12 cellular contexts compared by ENCODE assay signal in genomic region chr2:108965540-108966299, GRCh38. TPM values are rescaled to one million over a fixed set of nuclear protein-coding genes. Genes with fewer than 3 reads are reported as not detected.
DNase-seq lines count a peak whose midpoint lies in the region; ATAC-seq and TF ChIP-seq lines count a peak whose summit lies in the region.
"Had no signal": no experiment of that assay in that cellular context is flagged by ENCODE, and none has a peak within 500 bp of the region (broad histone marks: within the 10 kb centered on the region; RNA-seq: fewer than 3 reads in every experiment).

No MANE protein-coding gene starts in this region.

- CTCF ChIA-PET in HEK293 (lab: Yijun Ruan, JAX), result interaction anchor here (0.6 kb wide), 1 partner anchor 19 kb away, joined by 7 read pairs; no protein-coding TSS in a partner anchor

- H3K36me3 Mint-ChIP-seq in T-helper 17 cell (ENCODE audit: low read depth), result peaks cover 2% of the 10 kb centered on the region
- H3K36me3 Mint-ChIP-seq in activated naive CD8-positive, alpha-beta T cell treated with anti-CD3 and anti-CD28 coated beads, Interleukin-2, amount 10 ng/mL, durations not matched to agents 7 days and 5 days, result no peaks in the 10 kb centered on the region

- H3K27ac ChIP-seq in HEK293 (ENCODE audit: extremely low read depth, low read depth, low read length) (no peak overlapping the region), uterus (no peak overlapping the region)
- H3K27ac ChIP-seq: vagina had no signal

- peak; percentile 79 for ATAC-seq in T-helper 17 cell
- peak; percentile 83 for ATAC-seq in activated naive CD8-positive, alpha-beta T cell treated with anti-CD3 and anti-CD28 coated beads, Interleukin-2, amount 10 ng/mL, durations not matched to agents 7 days and 5 days (ENCODE audit: low read depth)

- DNase-seq in T-helper 17 cell, result no peak
- no peak for DNase-seq in activated naive CD8-positive, alpha-beta T cell treated with anti-CD3 and anti-CD28 coated beads, Interleukin-2, amount 10 ng/mL, durations not matched to agents 7 days and 5 days
- DNase-seq in stimulated activated CD4-positive, alpha-beta T cell treated with anti-CD3 and anti-CD28 coated beads, Interleukin-4, amount 100 ng/mL, for 1 hour, result peak; percentile 13
- no peak for DNase-seq in AG08396 (ENCODE audit: low spot score)
- no peak for DNase-seq in uterus
- DNase-seq in CD1c-positive myeloid dendritic cell (ENCODE audit: extremely low spot score), result no peak
- DNase-seq: GDM1, NCI-H2107, SHP77 treated with DMSO at 0.1 percent for 48 hours had no signal

- H3K4me1 ChIP-seq in HEK293 (ENCODE audit: control insufficient read depth, insufficient read depth, low read length) (peaks cover 11% of the 10 kb centered on the region), uterus (no peaks in the 10 kb centered on the region)
- H3K4me1 ChIP-seq: vagina had no signal

- TF ChIP-seq POLR2A in uterus (IDR thresholded peaks at IDR 0.05), result no peak

- POLR2A ChIA-PET in HEK293 (lab: Yijun Ruan, JAX), result interaction anchor here (0.7 kb wide), 1 partner anchor 14 kb away, joined by 3 read pairs; no protein-coding TSS in a partner anchor
- POLR2A ChIA-PET in activated naive CD8-positive, alpha-beta T cell treated with anti-CD3 and anti-CD28 coated beads, Interleukin-2, amount 10 ng/mL, durations not matched to agents 7 days and 5 days (lab: Charles Lee), result no interaction called here

- H3K27me3 ChIP-seq in uterus, result no peaks in the 10 kb centered on the region
- H3K27me3 ChIP-seq: vagina had no signal

- H3K4me3 ChIP-seq in HEK293 (ENCODE audit: low read depth, low read length) (no peak overlapping the region), uterus (no peak overlapping the region)
- H3K4me3 ChIP-seq: vagina had no signal

- H3K4me1 Mint-ChIP-seq in T-helper 17 cell, result peaks cover 36% of the 10 kb centered on the region
- H3K4me1 Mint-ChIP-seq in activated naive CD8-positive, alpha-beta T cell treated with anti-CD3 and anti-CD28 coated beads, Interleukin-2, amount 10 ng/mL, durations not matched to agents 7 days and 5 days, result peaks cover 26% of the 10 kb centered on the region

- H3K9me3 ChIP-seq in HEK293 (ENCODE audit: control insufficient read depth, insufficient read depth, low read depth, low read length) (no peaks in the 10 kb centered on the region), T-helper 17 cell (ENCODE audit: control insufficient read depth, low read length, poor library complexity, severe bottlenecking) (no peaks in the 10 kb centered on the region), uterus (no peaks in the 10 kb centered on the region)
- H3K9me3 ChIP-seq: vagina had no signal

- peaks cover 7% of the 10 kb centered on the region for H3K27me3 Mint-ChIP-seq in T-helper 17 cell
- H3K27me3 Mint-ChIP-seq in activated naive CD8-positive, alpha-beta T cell treated with anti-CD3 and anti-CD28 coated beads, Interleukin-2, amount 10 ng/mL, durations not matched to agents 7 days and 5 days, result no peaks in the 10 kb centered on the region

- H3K9me3 Mint-ChIP-seq in activated naive CD8-positive, alpha-beta T cell treated with anti-CD3 and anti-CD28 coated beads, Interleukin-2, amount 10 ng/mL, durations not matched to agents 7 days and 5 days, result no peaks in the 10 kb centered on the region

- H3K27ac Mint-ChIP-seq in T-helper 17 cell, result peak overlapping the region; percentile 37
- H3K27ac Mint-ChIP-seq in activated naive CD8-positive, alpha-beta T cell treated with anti-CD3 and anti-CD28 coated beads, Interleukin-2, amount 10 ng/mL, durations not matched to agents 7 days and 5 days, result no peak overlapping the region

- H3K4me3 Mint-ChIP-seq in T-helper 17 cell, result peak overlapping the region; percentile 68
- H3K4me3 Mint-ChIP-seq in activated naive CD8-positive, alpha-beta T cell treated with anti-CD3 and anti-CD28 coated beads, Interleukin-2, amount 10 ng/mL, durations not matched to agents 7 days and 5 days, result peak overlapping the region; percentile 37

- intact Hi-C loops in uterus (cut with DNase I; ENCODE audit: low total_unique reads), result no loop called here

- H3K36me3 ChIP-seq in HEK293 (ENCODE audit: control insufficient read depth in 2 of 2, insufficient read depth in 1 of 2, low read length in 2 of 2) (no peaks in the 10 kb centered on the region), uterus (no peaks in the 10 kb centered on the region)
- H3K36me3 ChIP-seq: vagina had no signal

- TF ChIP-seq CTCF in HEK293 (tag by site-specific recombination; IDR thresholded peaks at IDR 0.05), result no peak
- no peak for TF ChIP-seq CTCF in uterus (IDR thresholded peaks at IDR 0.05)

TF ChIP-seq in HEK293, 187 proteins besides CTCF, POLR2A, EP300 and RAD21:
- TF ChIP-seq IKZF3 (tag by site-specific recombination; IDR thresholded peaks at IDR 0.05), result peak; percentile 51; the same call in 1 of the 2 replicates
- TF ChIP-seq TCF7L2 (IDR thresholded peaks at IDR 0.05; ENCODE audit: borderline replicate concordance, low read depth, low read length), result peak; percentile 85
- TF ChIP-seq OSR2 (tag by site-specific recombination; IDR thresholded peaks at IDR 0.05), result peak; percentile 70
- peak; percentile 51 for TF ChIP-seq ZNF398 (tag by site-specific recombination; IDR thresholded peaks at IDR 0.05)
- TF ChIP-seq ZBTB7A (tag by site-specific recombination; IDR thresholded peaks at IDR 0.05; ENCODE audit: low read depth), result no peak
- TF ChIP-seq ZNF292 (tag by site-specific recombination; IDR thresholded peaks at IDR 0.05; ENCODE audit: borderline replicate concordance, low read depth), result no peak
- 0 out of 2 replicates have a peak, but pooled peaks have one; percentile 28 for TF ChIP-seq SP7 (tag by site-specific recombination; IDR thresholded peaks at IDR 0.05)
- TF ChIP-seq ZNF843 (tag by site-specific recombination; IDR thresholded peaks at IDR 0.05), result peak; percentile 54
- TF ChIP-seq PRDM6 (tag by site-specific recombination; IDR thresholded peaks at IDR 0.05), result peak; percentile 71
- TF ChIP-seq ZNF561 (tag by site-specific recombination; IDR thresholded peaks at IDR 0.05; ENCODE audit: borderline replicate concordance), result 0 out of 2 replicates have a peak, but pooled peaks have one; percentile 39
- TF ChIP-seq ZNF19 (tag by site-specific recombination; IDR thresholded peaks at IDR 0.05; ENCODE audit: low read depth), result no peak
- TF ChIP-seq ZNF677 (tag by site-specific recombination; IDR thresholded peaks at IDR 0.05), result no peak
- no peak for TF ChIP-seq ZNF624 (tag by site-specific recombination; IDR thresholded peaks at IDR 0.05)
- TF ChIP-seq FEZF1 (tag by site-specific recombination; IDR thresholded peaks at IDR 0.05), result peak; percentile 49

RNA-seq across cellular contexts. Expression of gene EDAR, which starts 23.3 kb away (rescaled TPM):
- total RNA-seq in T-helper 17 cell (1 to 10 TPM in 1 of 2 donors, under 1 TPM in 1; 0.37 to 1.3 TPM), uterus (under 1 TPM in 1 of 4 donors, not detected in 3; 0.62 TPM)
- total RNA-seq in activated naive CD8-positive, alpha-beta T cell treated with anti-CD3 and anti-CD28 coated beads, Interleukin-2, amount 10 ng/mL, durations not matched to agents 7 days and 5 days, result under 1 TPM; 0.14 to 0.23 TPM
- total RNA-seq: pulmonary artery endothelial cell had no signal
